In genomic region chr11:36071917-36072500, GRCh38 we compare ENCODE assay signal across 23 cellular contexts.
"Had no signal": no experiment of that assay in that cellular context is flagged by ENCODE, and none has a peak within 500 bp of the region (broad histone marks: within the 10 kb centered on the region; RNA-seq: fewer than 3 reads in every experiment).

No MANE protein-coding gene starts in this region.

- H3K27ac Mint-ChIP-seq: effector memory CD8-positive, alpha-beta T cell; naive thymus-derived CD8-positive, alpha-beta T cell; progenitor cell of endocrine pancreas had no signal

- H3K4me3 ChIP-seq: gastrocnemius medialis, heart left ventricle, hepatocyte, left lung, right lobe of liver, thoracic aorta, tibial nerve, upper lobe of left lung had no signal

- H3K27ac ChIP-seq: heart left ventricle, hepatocyte, left lung, parathyroid adenoma, thoracic aorta, tibial nerve, upper lobe of left lung had no signal

- H3K9ac ChIP-seq: parathyroid adenoma had no signal

- H3K4me1 ChIP-seq: parathyroid adenoma, right lobe of liver had no signal

- H3K9me3 Mint-ChIP-seq: effector memory CD8-positive, alpha-beta T cell had no signal

- H3K27me3 ChIP-seq: gastrocnemius medialis, heart left ventricle, hepatocyte, left lung, right lobe of liver, tibial nerve, upper lobe of left lung had no signal

- H2AFZ ChIP-seq: hepatocyte, parathyroid adenoma had no signal

- H3K4me2 ChIP-seq: hepatocyte had no signal

- H3K4me3 Mint-ChIP-seq: effector memory CD8-positive, alpha-beta T cell; naive thymus-derived CD8-positive, alpha-beta T cell; neural crest cell had no signal

- DNase-seq: cortex of kidney; effector memory CD8-positive, alpha-beta T cell; erythroblast; gastrocnemius medialis; heart left ventricle; left cardiac atrium; left lung; mesendoderm; midbrain; naive thymus-derived CD8-positive, alpha-beta T cell; right lobe of liver; small intestine; stimulated activated CD4-positive, alpha-beta T cell treated with anti-CD3 and anti-CD28 coated beads, Interleukin-1b, Interleukin-23, amount 100 ng/mL, for 48 hours; stimulated activated CD4-positive, alpha-beta T cell treated with anti-CD3 and anti-CD28 coated beads, Interleukin-4, amount 100 ng/mL, for 1 hour; stimulated activated CD8-positive, alpha-beta memory T cell treated with anti-CD3 and anti-CD28 coated beads, Interleukin-4, amount 100 ng/mL, for 48 hours; stimulated activated naive CD4-positive, alpha-beta T cell treated with Interleukin-2 at 50 U/mL for 16 hours; upper lobe of left lung had no signal

- H3K4me1 Mint-ChIP-seq: naive thymus-derived CD8-positive, alpha-beta T cell had no signal

- H3K9me3 ChIP-seq: gastrocnemius medialis, right lobe of liver had no signal

- H3K27me3 Mint-ChIP-seq: progenitor cell of endocrine pancreas had no signal

- H3K36me3 ChIP-seq: gastrocnemius medialis, heart left ventricle, left lung, right lobe of liver, thoracic aorta, upper lobe of left lung had no signal

- ATAC-seq: effector memory CD8-positive, alpha-beta T cell; gastrocnemius medialis; heart left ventricle; left cardiac atrium; left lung; naive thymus-derived CD8-positive, alpha-beta T cell; right lobe of liver had no signal

- H3K79me2 ChIP-seq: hepatocyte, parathyroid adenoma had no signal
